23 cellular contexts compared by ENCODE assay signal in the genomic region with DNA sequence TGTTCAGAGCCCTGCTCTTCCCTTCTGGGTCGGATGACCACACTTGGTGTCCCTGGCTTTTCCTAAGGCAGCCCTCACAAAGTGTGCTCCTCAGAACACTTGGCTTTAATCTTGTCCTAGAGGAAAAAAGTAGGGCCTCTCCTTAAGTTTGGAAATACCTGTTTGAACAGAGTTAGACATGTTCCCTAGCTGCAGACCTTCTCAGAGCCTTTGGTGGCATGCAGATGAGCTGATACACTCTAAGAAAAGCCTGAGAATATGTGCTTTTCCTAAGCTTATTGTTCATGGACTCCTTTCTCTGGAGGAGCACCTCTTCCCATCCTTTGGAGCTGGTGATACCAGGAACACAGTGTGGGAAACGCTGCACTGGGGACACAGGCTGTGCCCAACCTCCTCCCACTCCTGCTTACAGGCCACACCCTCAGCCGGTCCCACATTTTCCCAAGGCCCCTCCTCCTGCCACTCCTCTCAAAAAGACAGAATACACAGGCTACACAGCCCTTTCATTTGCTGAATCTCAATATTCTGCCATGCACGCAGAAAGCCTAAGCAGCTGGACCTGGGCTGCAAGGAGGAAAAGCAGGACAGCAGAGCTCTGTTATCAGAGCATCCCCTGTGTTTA.
"Had no signal": no experiment of that assay in that cellular context is flagged by ENCODE, and none has a peak within 500 bp of the region (broad histone marks: within the 10 kb centered on the region; RNA-seq: fewer than 3 reads in every experiment).

No MANE protein-coding gene starts in this region.

- H3K4me3 Mint-ChIP-seq: natural killer cell treated with Interleukin-12 subunit alpha and Interleukin-12 subunit beta and Interleukin-15 and Interleukin-18, amount 100 ng/mL, for 72 hours; stimulated activated naive B cell treated with anti-CD40 and anti-IgM and Interleukin-4, amounts not matched to agents 10 μg/mL and 1 μg/mL and 100 μg/mL, for 72 hours; stimulated activated naive CD8-positive, alpha-beta T cell treated with anti-CD3 and anti-CD28 coated beads, Interleukin-15, amount 100 ng/mL, for 72 hours had no signal

- H3K27me3 ChIP-seq: colonic mucosa, esophagus squamous epithelium, gastroesophageal sphincter, transverse colon had no signal

- H3K79me2 ChIP-seq: parathyroid adenoma had no signal

- H3K27ac ChIP-seq: colonic mucosa, esophagus squamous epithelium, gastroesophageal sphincter, left ventricle myocardium inferior, lower lobe of right lung, parathyroid adenoma, psoas muscle, thoracic aorta, transverse colon had no signal

- H2AFZ ChIP-seq: parathyroid adenoma had no signal

- H3K4me1 ChIP-seq: colonic mucosa, esophagus squamous epithelium, gastroesophageal sphincter, left ventricle myocardium inferior, lower lobe of right lung, parathyroid adenoma, psoas muscle, transverse colon had no signal

- H3K36me3 ChIP-seq: colonic mucosa, esophagus squamous epithelium, gastroesophageal sphincter, left ventricle myocardium inferior, lower lobe of right lung, thoracic aorta, transverse colon had no signal

- DNase-seq: colonic mucosa; dermis blood vessel endothelial cell; esophagus squamous epithelium; foreskin fibroblast; glutamatergic neuron; kidney; left cardiac atrium; left ventricle myocardium inferior; lower lobe of right lung; mesenchymal stem cell; midbrain; psoas muscle; stimulated activated CD4-positive, alpha-beta T cell treated with anti-CD3 and anti-CD28 coated beads, Interleukin-2, amount 100 ng/mL, for 24 hours; stimulated activated CD4-positive, alpha-beta T cell treated with anti-CD3 and anti-CD28 coated beads, Interleukin-4, amount 100 ng/mL, for 4 hours; stimulated activated naive B cell treated with anti-CD40 and anti-IgM and Interleukin-4, amounts not matched to agents 10 μg/mL and 1 μg/mL and 100 μg/mL, for 72 hours; stimulated activated naive CD8-positive, alpha-beta T cell treated with anti-CD3 and anti-CD28 coated beads, Interleukin-15, amount 100 ng/mL, for 72 hours; transverse colon had no signal

- H3K9ac ChIP-seq: parathyroid adenoma had no signal

- ATAC-seq: gastroesophageal sphincter; left cardiac atrium; lower lobe of right lung; natural killer cell treated with Interleukin-12 subunit alpha and Interleukin-12 subunit beta and Interleukin-15 and Interleukin-18, amount 100 ng/mL, for 72 hours; psoas muscle; sciatic nerve; stimulated activated naive B cell treated with anti-CD40 and anti-IgM and Interleukin-4, amounts not matched to agents 10 μg/mL and 1 μg/mL and 100 μg/mL, for 72 hours; stimulated activated naive CD8-positive, alpha-beta T cell treated with anti-CD3 and anti-CD28 coated beads, Interleukin-15, amount 100 ng/mL, for 72 hours had no signal

- H3K27me3 Mint-ChIP-seq: stimulated activated naive B cell treated with anti-CD40 and anti-IgM and Interleukin-4, amounts not matched to agents 10 μg/mL and 1 μg/mL and 100 μg/mL, for 72 hours; stimulated activated naive CD8-positive, alpha-beta T cell treated with anti-CD3 and anti-CD28 coated beads, Interleukin-15, amount 100 ng/mL, for 72 hours had no signal

- H3K27ac Mint-ChIP-seq: natural killer cell treated with Interleukin-12 subunit alpha and Interleukin-12 subunit beta and Interleukin-15 and Interleukin-18, amount 100 ng/mL, for 72 hours; stimulated activated naive B cell treated with anti-CD40 and anti-IgM and Interleukin-4, amounts not matched to agents 10 μg/mL and 1 μg/mL and 100 μg/mL, for 72 hours; stimulated activated naive CD8-positive, alpha-beta T cell treated with anti-CD3 and anti-CD28 coated beads, Interleukin-15, amount 100 ng/mL, for 72 hours had no signal

- H3K4me3 ChIP-seq: colonic mucosa, esophagus squamous epithelium, gastroesophageal sphincter, left ventricle myocardium inferior, lower lobe of right lung, psoas muscle, thoracic aorta, transverse colon had no signal

- H3K9me3 ChIP-seq: colonic mucosa had no signal

- FAIRE-seq: kidney, urothelium cell line had no signal
